21 cellular contexts compared by ENCODE assay signal in genomic region chr19:35176183-35176570, GRCh38. TPM values are rescaled to one million over a fixed set of nuclear protein-coding genes. Genes with fewer than 3 reads are reported as not detected.
"Had no signal": no experiment of that assay in that cellular context is flagged by ENCODE, and none has a peak within 500 bp of the region (broad histone marks: within the 10 kb centered on the region; RNA-seq: fewer than 3 reads in every experiment).

No MANE protein-coding gene starts in this region.

- ATAC-seq: activated T-helper 17 cell treated with anti-CD3 and anti-CD28 coated beads, Interleukin-2, amount 50 U/mL, for 72 hours; left colon had no signal

- H3K27me3 Mint-ChIP-seq: activated CD4-positive, alpha-beta T cell treated with anti-CD3 and anti-CD28 coated beads, Interleukin-2, amount 10 ng/mL, durations not matched to agents 7 days and 5 days; activated T-helper 17 cell treated with anti-CD3 and anti-CD28 coated beads, Interleukin-2, amount 50 U/mL, for 72 hours had no signal

- H3K27me3 ChIP-seq: adrenal gland, dorsolateral prefrontal cortex, tibial nerve had no signal

- H3K9me3 ChIP-seq: adrenal gland, gastroesophageal sphincter, heart right ventricle, lower lobe of right lung, tibial nerve had no signal

- H3K4me1 ChIP-seq: adrenal gland, gastroesophageal sphincter had no signal

- DNase-seq: activated naive CD4-positive, alpha-beta T cell treated with anti-CD3 and anti-CD28 coated beads for 36 hours; dorsolateral prefrontal cortex; erythroblast; heart right ventricle; left colon; midbrain; posterior cingulate gyrus; retina; stimulated activated CD4-positive, alpha-beta T cell treated with anti-CD3 and anti-CD28 coated beads, Interleukin-2, amount 100 ng/mL, for 48 hours; stimulated activated naive CD4-positive, alpha-beta T cell had no signal

- H3K4me3 Mint-ChIP-seq: activated CD4-positive, alpha-beta T cell treated with anti-CD3 and anti-CD28 coated beads, Interleukin-2, amount 10 ng/mL, durations not matched to agents 7 days and 5 days; activated naive CD4-positive, alpha-beta T cell treated with anti-CD3 and anti-CD28 coated beads for 36 hours; activated T-helper 17 cell treated with anti-CD3 and anti-CD28 coated beads, Interleukin-2, amount 50 U/mL, for 72 hours; T-helper 2 cell treated with Interferon-gamma antibody and Interleukin-4, amounts not matched to agents 5 μg/mL and 100 μg/mL, for 36 hours had no signal

- H3K27ac ChIP-seq: adrenal gland, dorsolateral prefrontal cortex, gastroesophageal sphincter, heart right ventricle, lower lobe of right lung, tibial nerve had no signal

- H3K4me3 ChIP-seq: adrenal gland, dorsolateral prefrontal cortex, gastroesophageal sphincter, heart right ventricle, lower lobe of right lung, tibial nerve had no signal

- H3K27ac Mint-ChIP-seq: activated naive CD4-positive, alpha-beta T cell treated with anti-CD3 and anti-CD28 coated beads for 36 hours; activated T-helper 17 cell treated with anti-CD3 and anti-CD28 coated beads, Interleukin-2, amount 50 U/mL, for 72 hours; T-helper 2 cell treated with Interferon-gamma antibody and Interleukin-4, amounts not matched to agents 5 μg/mL and 100 μg/mL, for 36 hours had no signal

- H3K36me3 ChIP-seq: adrenal gland, gastroesophageal sphincter, heart right ventricle, lower lobe of right lung, tibial nerve had no signal

RNA-seq across cellular contexts. Expression of gene FXYD7, which starts 33.1 kb away (rescaled TPM):
- total RNA-seq: adrenal gland, cardiac septum, gastroesophageal sphincter, left colon, lower lobe of right lung, myocyte had no signal

RNA-seq across cellular contexts. Expression of gene FAM187B, which starts 52.4 kb away (rescaled TPM):
- total RNA-seq: activated CD4-positive, alpha-beta T cell treated with anti-CD3 and anti-CD28 coated beads, Interleukin-2, amount 10 ng/mL, durations not matched to agents 7 days and 5 days; activated naive CD4-positive, alpha-beta T cell treated with anti-CD3 and anti-CD28 coated beads for 36 hours; cardiac septum; gastroesophageal sphincter; left colon; myocyte; skeletal muscle tissue; subcutaneous adipose tissue; tibial nerve had no signal
- polyA plus RNA-seq: heart right ventricle had no signal
